8 cellular contexts compared by ENCODE assay signal in the genomic region with DNA sequence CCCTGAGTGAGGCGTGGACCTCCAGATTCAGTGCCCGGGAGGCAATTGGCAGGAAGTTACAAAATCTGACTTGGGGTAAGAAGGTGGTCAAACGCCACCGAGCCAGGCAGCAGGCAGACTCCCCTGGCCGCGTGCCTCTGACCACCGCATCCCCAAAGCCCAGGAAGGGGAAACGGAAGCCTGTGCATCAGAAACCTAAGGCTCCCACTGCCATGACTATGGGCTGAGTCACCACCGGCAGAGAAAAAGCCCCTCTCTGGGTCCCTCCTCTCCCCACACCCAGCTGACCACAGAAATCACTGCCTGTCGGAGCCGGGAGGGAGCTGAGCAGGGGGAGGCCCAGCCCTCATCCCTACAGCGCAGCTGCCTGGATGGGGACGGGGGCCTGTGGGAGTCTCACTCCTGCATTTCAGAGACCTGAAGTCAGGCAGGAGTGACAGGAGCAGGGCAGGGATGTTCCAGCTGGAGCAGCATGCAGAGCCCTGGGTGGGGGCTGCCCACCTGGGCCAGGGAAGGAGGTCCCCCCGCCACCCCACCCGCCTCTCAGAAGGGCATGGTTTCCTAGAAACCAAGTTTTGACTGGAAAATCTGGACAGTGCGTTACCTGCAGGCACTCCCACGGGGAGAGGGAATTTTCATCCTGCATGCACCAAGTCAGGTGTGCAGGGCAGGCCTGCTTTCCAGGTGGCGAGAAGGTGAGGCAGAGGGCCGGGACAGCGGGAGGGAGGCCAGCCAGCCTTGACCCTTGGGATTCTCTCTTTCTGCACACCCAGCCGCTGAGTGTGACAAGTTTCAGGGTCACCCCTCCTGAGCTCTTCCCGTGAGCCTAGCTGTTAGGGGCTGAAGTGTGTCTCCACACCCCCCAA.
DNase-seq lines count a peak whose midpoint lies in the region; ATAC-seq and TF ChIP-seq lines count a peak whose summit lies in the region.

No MANE protein-coding gene starts in this region.

- 66 to 81% (median 68%) methylated on average over 17 to 22 of the region's 22 CpGs for WGBS in heart left ventricle, 4 donors
- 32% methylated on average over 20 of the region's 22 CpGs for WGBS in smooth muscle cell (ENCODE audit: low lambda C conversion rate)

- POLR2A ChIA-PET in activated CD8-positive, alpha-beta T cell treated with anti-CD3 and anti-CD28 coated beads for 36 hours (lab: Charles Lee): interaction anchor here (1.1 kb wide), 1 partner anchor 68 kb away, joined by 3 read pairs; the partner anchor contains the start of genes LRSAM1 and RPL12
- POLR2A ChIA-PET in Caco-2 (lab: Charles Lee): interaction anchor here (0.5 kb wide), 1 partner anchor 1310 kb away, joined by 3 read pairs; the partner anchor contains the start of gene SPOUT1

- peaks cover 24% of the 10 kb centered on the region for H3F3A ChIP-seq in smooth muscle cell (ENCODE audit: low read depth)

- no peak for TF ChIP-seq POLR2A in heart left ventricle (IDR thresholded peaks at IDR 0.05)

- peaks cover 26% of the 10 kb centered on the region for H4K20me1 ChIP-seq in smooth muscle cell (ENCODE audit: low read depth)
- no peaks in the 10 kb centered on the region for H4K20me1 ChIP-seq in Karpas-422 (ENCODE audit: insufficient read depth, low read depth, low read length)

- H3K27ac ChIP-seq in heart left ventricle (peak overlapping the region in 11 of 12 donors; percentile 41 to 97 (median 76)), smooth muscle cell (ENCODE audit: low read depth) (peak overlapping the region; percentile 96), Karpas-422 (ENCODE audit: low read length) (no peak overlapping the region)

- peaks cover 6% of the 10 kb centered on the region for H3K4me1 Mint-ChIP-seq in activated CD8-positive, alpha-beta T cell treated with anti-CD3 and anti-CD28 coated beads for 36 hours (ENCODE audit: low read depth)
- no peaks in the 10 kb centered on the region for H3K4me1 Mint-ChIP-seq in Caco-2 (ENCODE audit: low read depth, unreplicated experiment)

- peaks cover 10% of the 10 kb centered on the region for H3K79me2 ChIP-seq in smooth muscle cell (ENCODE audit: low read depth)
- H3K79me2 ChIP-seq in Karpas-422 (ENCODE audit: low read length): no peaks in the 10 kb centered on the region

- CTCF ChIA-PET in activated CD8-positive, alpha-beta T cell treated with anti-CD3 and anti-CD28 coated beads for 36 hours (lab: Charles Lee): interaction anchor here (1.2 to 1.7 kb wide), 2 partner anchors 39 to 350 kb away, joined by 3 to 4 read pairs; no protein-coding TSS in a partner anchor
- CTCF ChIA-PET in Caco-2 (lab: Charles Lee): interaction anchor here (0.7 kb wide), 1 partner anchor 333 kb away, joined by 6 read pairs; no protein-coding TSS in a partner anchor

- no TSS peak for BruUV-seq in Caco-2 (replicated peaks; lab: Mats Ljungman, UMichigan)

- intact Hi-C loops in heart left ventricle (cut with DNase I): loop anchor here in 4 of 10 donors (5.0 kb wide), 1 partner anchor 48 kb away; a partner anchor contains a TSS
- intact Hi-C loops in cardiac septum (cut with DNase I): loop anchor here (5.0 kb wide), 1 partner anchor 43 kb away; no protein-coding TSS in a partner anchor
- intact Hi-C loops in activated CD8-positive, alpha-beta T cell treated with anti-CD3 and anti-CD28 coated beads for 36 hours (cut with micrococcal nuclease): no loop called here
- intact Hi-C loops in Caco-2 (cut with micrococcal nuclease; ENCODE audit: unreplicated experiment): no loop called here

- H3K9me2 ChIP-seq in Karpas-422 (replicated peaks; ENCODE audit: insufficient read depth, low read length): no peaks in the 10 kb centered on the region

- H3K9me3 ChIP-seq in heart left ventricle (peaks cover 0 to 6% (median 2%) of the 10 kb centered on the region in 12 donors), smooth muscle cell (replicated peaks; ENCODE audit: low read depth) (no peaks in the 10 kb centered on the region), Karpas-422 (ENCODE audit: low read length) (peaks cover 14% of the 10 kb centered on the region; the same call in 1 of the 2 replicates), Caco-2 (peaks cover 11% of the 10 kb centered on the region)

- peak in 4 of 5 donors; percentile 47 to 68 (median 60) for DNase-seq in heart left ventricle
- no peak for DNase-seq in cardiac septum (ENCODE audit: low spot score)
- peak; percentile 81 for DNase-seq in activated CD8-positive, alpha-beta T cell treated with anti-CD3 and anti-CD28 coated beads for 36 hours
- peak; percentile 82 for DNase-seq in fibroblast of the conjunctiva (ENCODE audit: low read depth)
- DNase-seq in smooth muscle cell (lab: John Stamatoyannopoulos, UW; ENCODE audit: unreplicated experiment): peak; percentile 68
- no peak for DNase-seq in Karpas-422
- no peak for DNase-seq in Caco-2

- TF ChIP-seq CTCF in heart left ventricle (IDR thresholded peaks at IDR 0.05) (no peak), smooth muscle cell (IDR thresholded peaks at IDR 0.05; ENCODE audit: borderline replicate concordance, insufficient read depth, poor library complexity, severe bottlenecking) (no peak), Caco-2 (IDR thresholded peaks at IDR 0.05; ENCODE audit: insufficient read depth in 1 of 2, low read depth in 1 of 2, low read length in 1 of 2, severe bottlenecking in 1 of 2, unreplicated experiment in 1 of 2) (no peak)
- no peak for TF ChIP-seq CTCF in activated CD8-positive, alpha-beta T cell treated with anti-CD3 and anti-CD28 coated beads for 36 hours (IDR thresholded peaks at IDR 0.05)

- ATAC-seq in heart left ventricle: peak in 3 of 4 donors; percentile 37 to 66 (median 38)
- ATAC-seq in activated CD8-positive, alpha-beta T cell treated with anti-CD3 and anti-CD28 coated beads for 36 hours: peak; percentile 96
- no peak for ATAC-seq in GM18519 (IDR thresholded peaks at IDR 0.05; ENCODE audit: low FRiP score, unreplicated experiment)

- peak overlapping the region; percentile 57 for H3K4me2 ChIP-seq in smooth muscle cell
- no peak overlapping the region for H3K4me2 ChIP-seq in Karpas-422 (ENCODE audit: low read depth, low read length, poor library complexity, severe bottlenecking)

- H3K4me1 ChIP-seq in heart left ventricle (peaks cover 15 to 55% (median 37%) of the 10 kb centered on the region in 12 donors), smooth muscle cell (ENCODE audit: low read depth) (peaks cover 8% of the 10 kb centered on the region), Karpas-422 (ENCODE audit: low read length) (no peaks in the 10 kb centered on the region), Caco-2 (no peaks in the 10 kb centered on the region)

- peaks cover 11% of the 10 kb centered on the region for H3K9me3 Mint-ChIP-seq in activated CD8-positive, alpha-beta T cell treated with anti-CD3 and anti-CD28 coated beads for 36 hours
- no peaks in the 10 kb centered on the region for H3K9me3 Mint-ChIP-seq in Caco-2 (ENCODE audit: unreplicated experiment)

- H3K4me3 ChIP-seq in heart left ventricle (no peak overlapping the region), smooth muscle cell (no peak overlapping the region), Karpas-422 (ENCODE audit: low read length) (no peak overlapping the region), Caco-2 (ENCODE audit: low read depth, low read length) (no peak overlapping the region)

- H3K27me3 ChIP-seq in heart left ventricle (no peaks in the 10 kb centered on the region), smooth muscle cell (ENCODE audit: low read depth) (no peaks in the 10 kb centered on the region), Karpas-422 (ENCODE audit: low read length) (no peaks in the 10 kb centered on the region), Caco-2 (replicated peaks; ENCODE audit: control insufficient read depth, insufficient read depth, low read length) (no peaks in the 10 kb centered on the region)

- H3K27ac Mint-ChIP-seq in activated CD8-positive, alpha-beta T cell treated with anti-CD3 and anti-CD28 coated beads for 36 hours: peak overlapping the region; percentile 58
- no peak overlapping the region for H3K27ac Mint-ChIP-seq in Caco-2 (ENCODE audit: unreplicated experiment)

- H3K27me3 Mint-ChIP-seq in activated CD8-positive, alpha-beta T cell treated with anti-CD3 and anti-CD28 coated beads for 36 hours: no peaks in the 10 kb centered on the region
- H3K27me3 Mint-ChIP-seq in Caco-2 (ENCODE audit: insufficient read depth, unreplicated experiment): no peaks in the 10 kb centered on the region

- no peak overlapping the region for H3K4me3 Mint-ChIP-seq in activated CD8-positive, alpha-beta T cell treated with anti-CD3 and anti-CD28 coated beads for 36 hours
- H3K4me3 Mint-ChIP-seq in Caco-2 (ENCODE audit: unreplicated experiment): no peak overlapping the region

- H2AFZ ChIP-seq in smooth muscle cell (ENCODE audit: low read depth) (no peak overlapping the region), Karpas-422 (ENCODE audit: low read length) (no peak overlapping the region)

- H3K9ac ChIP-seq in smooth muscle cell (ENCODE audit: low read depth) (peak overlapping the region; percentile 34), Karpas-422 (ENCODE audit: low read length) (no peak overlapping the region)

- peaks cover 18% of the 10 kb centered on the region for H3K36me3 Mint-ChIP-seq in activated CD8-positive, alpha-beta T cell treated with anti-CD3 and anti-CD28 coated beads for 36 hours (ENCODE audit: low read depth)
- peaks cover 62% of the 10 kb centered on the region for H3K36me3 Mint-ChIP-seq in Caco-2 (ENCODE audit: insufficient read depth, unreplicated experiment)

- H3K36me3 ChIP-seq in heart left ventricle (peaks cover 0 to 57% (median 47%) of the 10 kb centered on the region in 9 donors), smooth muscle cell (ENCODE audit: low read depth) (no peaks in the 10 kb centered on the region), Karpas-422 (ENCODE audit: insufficient read depth, low read length) (no peaks in the 10 kb centered on the region), Caco-2 (ENCODE audit: control insufficient read depth, insufficient read depth, low read length) (peaks cover 7% of the 10 kb centered on the region)

Comparison
In these comparisons a context has a peak if more than half of its experiments do, and no peak if none do; other contexts are left out.
1. DNase-seq: peak in heart left ventricle (4 of 5), activated CD8-positive, alpha-beta T cell treated with anti-CD3 and anti-CD28 coated beads for 36 hours (single experiment), fibroblast of the conjunctiva (single experiment) and smooth muscle cell (single experiment); none in cardiac septum (single experiment), Karpas-422 (single experiment) and Caco-2 (0 of 2).